ENCODE assay signal across 9 cellular contexts in genomic region chr11:35927730-35928129, GRCh38. TPM values are rescaled to one million over a fixed set of nuclear protein-coding genes. Genes with fewer than 3 reads are reported as not detected.
A peak's percentile ranks its signal among the peaks of the same experiment; 100 is the strongest.
DNase-seq lines count a peak whose midpoint lies in the region; ATAC-seq and TF ChIP-seq lines count a peak whose summit lies in the region.
"Had no signal": no experiment of that assay in that cellular context is flagged by ENCODE, and none has a peak within 500 bp of the region (broad histone marks: within the 10 kb centered on the region; RNA-seq: fewer than 3 reads in every experiment).

No MANE protein-coding gene starts in this region.

- CTCF ChIA-PET in PC-3 (lab: Charles Lee), result interaction anchor here (1.5 kb wide), 1 partner anchor 106 kb away, joined by 15 read pairs; no protein-coding TSS in a partner anchor

- peak; percentile 95 for ATAC-seq in PC-3
- ATAC-seq in GM21515 (IDR thresholded peaks at IDR 0.05; ENCODE audit: unreplicated experiment), result no peak
- ATAC-seq in HG03439 (IDR thresholded peaks at IDR 0.05; ENCODE audit: unreplicated experiment), result no peak
- no peak for ATAC-seq in HG03442 (IDR thresholded peaks at IDR 0.05; ENCODE audit: unreplicated experiment)

- peaks cover 25% of the 10 kb centered on the region for H3K4me1 ChIP-seq in PC-3 (ENCODE audit: insufficient read depth, low read length)
- H3K4me1 ChIP-seq in prostate gland (replicated peaks), result peaks cover 5% of the 10 kb centered on the region

- peak overlapping the region; percentile 70 for H2AFZ ChIP-seq in PC-3 (ENCODE audit: low read length)

- H4K20me1 ChIP-seq in PC-3 (ENCODE audit: low read length), result no peaks in the 10 kb centered on the region

- H3K9me3 ChIP-seq in PC-3 (ENCODE audit: low read length) (no peaks in the 10 kb centered on the region; the same call in 1 of the 2 replicates), prostate gland (no peaks in the 10 kb centered on the region)

- H3K4me3 ChIP-seq in PC-3 (ENCODE audit: low read length) (peak overlapping the region; percentile 59), prostate gland (no peak overlapping the region)

- TF ChIP-seq POLR2A in prostate gland (IDR thresholded peaks at IDR 0.05), result no peak

- H3K27ac ChIP-seq in PC-3 (ENCODE audit: low read length) (peak overlapping the region; percentile 73), prostate gland (peak overlapping the region; percentile 26 to 44)
- H3K27ac ChIP-seq: VCaP had no signal

- intact Hi-C loops in PC-3 (cut with micrococcal nuclease) (no loop called here), prostate gland (cut with DNase I) (no loop called here)

- peak overlapping the region; percentile 66 for H3K9ac ChIP-seq in PC-3 (ENCODE audit: low read length)

- no peak for TF ChIP-seq CTCF in PC-3 (conservative IDR thresholded peaks at IDR 0.05; ENCODE audit: low read depth, low read length)
- peak in 2 of 4 experiments; percentile 10 to 20 for TF ChIP-seq CTCF in prostate gland (IDR thresholded peaks at IDR 0.05)

- H3K36me3 ChIP-seq in PC-3 (ENCODE audit: low read depth, low read length), result no peaks in the 10 kb centered on the region
- H3K36me3 ChIP-seq in prostate gland, result no peaks in the 10 kb centered on the region

- 26% methylated on average over 10 of the region's 10 CpGs for WGBS in prostate gland

- POLR2A ChIA-PET in PC-3 (lab: Charles Lee; ENCODE audit: unreplicated experiment), result interaction anchor here (0.7 kb wide), 1 partner anchor 53 kb away, joined by 3 read pairs; no protein-coding TSS in a partner anchor

- DNase-seq in GF-D8 (lab: John Stamatoyannopoulos, UW), result peak; percentile 0
- DNase-seq in PC-3, result peak; percentile 97
- DNase-seq in fibroblast of peridontal ligament (ENCODE audit: extremely low read depth), result peak; percentile 5
- peak; percentile 92 for DNase-seq in prostate gland (ENCODE audit: low spot score)
- no peak for DNase-seq in effector CD8-positive, alpha-beta T cell (lab: John Stamatoyannopoulos, UW)

- no peaks in the 10 kb centered on the region for H3K79me2 ChIP-seq in PC-3 (ENCODE audit: low read length)

- H3K9me2 ChIP-seq in PC-3 (replicated peaks; ENCODE audit: low read length), result no peaks in the 10 kb centered on the region

- peak overlapping the region; percentile 84 for H3K4me2 ChIP-seq in PC-3 (ENCODE audit: low read length)

- no TSS peak for BruUV-seq in PC-3 (replicated peaks; lab: Mats Ljungman, UMichigan)

- H3K27me3 ChIP-seq in PC-3 (ENCODE audit: low read length) (no peaks in the 10 kb centered on the region), prostate gland (replicated peaks; ENCODE audit: insufficient read depth) (no peaks in the 10 kb centered on the region)

- no peaks in the 10 kb centered on the region for H3F3A ChIP-seq in PC-3 (ENCODE audit: low read length, unreplicated experiment)

RNA-seq across cellular contexts. Expression of gene LDLRAD3, which starts 16.1 kb away (rescaled TPM):
- total RNA-seq in PC-3 (2014; rRNA removed) (15.3 and 15.6 TPM in 2 replicates), prostate gland (10 to 100 TPM; 30.8 to 42.5 TPM)
